1 cellular context compared by ENCODE assay signal in the genomic region with DNA sequence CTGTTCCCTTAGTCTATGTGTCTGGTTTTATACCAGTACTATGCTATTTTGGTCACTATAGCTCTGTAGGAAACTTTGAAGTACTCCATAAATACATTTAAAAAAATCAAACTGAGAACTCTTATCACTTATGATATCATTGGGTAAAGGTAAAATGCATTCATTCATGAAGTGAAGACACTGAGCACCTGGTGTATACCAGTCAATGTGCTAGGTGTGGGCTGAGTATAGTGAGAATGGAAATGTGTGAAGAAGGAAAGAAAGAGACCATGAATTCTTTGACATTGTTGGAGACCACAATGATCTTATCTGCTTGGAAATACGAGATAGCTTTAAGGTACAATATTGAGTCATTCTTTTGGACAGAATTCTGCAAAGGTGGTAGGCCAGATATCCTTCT.
TF ChIP-seq lines count a peak whose summit lies in the region.

No MANE protein-coding gene starts in this region.

TF ChIP-seq in endothelial cell of umbilical vein, 7 proteins besides CTCF, POLR2A, EP300 and RAD21 (continued from another document):
- TF ChIP-seq FOS (IDR thresholded peaks at IDR 0.05; ENCODE audit: borderline replicate concordance, insufficient read depth, low read length), result no peak
